ENCODE assay signal across 10 cellular contexts in genomic region chr15:77546050-77546501, GRCh38.
DNase-seq lines count a peak whose midpoint lies in the region; ATAC-seq, FAIRE-seq and TF ChIP-seq lines count a peak whose summit lies in the region.
"Had no signal": no experiment of that assay in that cellular context is flagged by ENCODE, and none has a peak within 500 bp of the region (broad histone marks: within the 10 kb centered on the region; RNA-seq: fewer than 3 reads in every experiment).

No MANE protein-coding gene starts in this region.

- no peak overlapping the region for H3K4me3 ChIP-seq in fibroblast of pulmonary artery (replicated peaks; ENCODE audit: low read depth, low read length)
- no peak overlapping the region for H3K4me3 ChIP-seq in lower lobe of right lung

- no peak for TF ChIP-seq CTCF in fibroblast of pulmonary artery (IDR thresholded peaks at IDR 0.05; ENCODE audit: low read length, missing control alignments)
- TF ChIP-seq CTCF in lower lobe of right lung (IDR thresholded peaks at IDR 0.05) = no peak

- H3K27ac ChIP-seq in lower lobe of right lung = no peak overlapping the region

- in situ Hi-C loops in SK-MEL-5 (cut with HindIII; ENCODE audit: low pct_unique_long_range_greater_than_20kb, low sequenced_read_pairs) = no loop called here

- DNase-seq in left cardiac atrium (peak; percentile 57), Right ventricle myocardium superior (no peak), SK-MEL-5 (ENCODE audit: low read depth, low spot score) (peak; percentile 34), fibroblast of pulmonary artery (ENCODE audit: low read depth) (peak; percentile 87), urothelium cell line (ENCODE audit: low spot score) (peak; percentile 56), lower lobe of right lung (no peak)
- DNase-seq: COR-L47; effector memory CD8-positive, alpha-beta T cell had no signal

- no peak for FAIRE-seq in urothelium cell line (lab: Jason Lieb, UNC)

- ATAC-seq in left cardiac atrium = peak; percentile 35 to 60
- ATAC-seq in Right ventricle myocardium superior (ENCODE audit: poor library complexity) = no peak
- no peak for ATAC-seq in HG02938 (IDR thresholded peaks at IDR 0.05; ENCODE audit: unreplicated experiment)
- ATAC-seq in lower lobe of right lung = no peak
- ATAC-seq in GM21723 (IDR thresholded peaks at IDR 0.05; ENCODE audit: unreplicated experiment) = no peak
- ATAC-seq: effector memory CD8-positive, alpha-beta T cell had no signal

- H3K36me3 ChIP-seq in lower lobe of right lung = no peaks in the 10 kb centered on the region

- no peaks in the 10 kb centered on the region for H3K9me3 ChIP-seq in lower lobe of right lung

- peaks cover 25% of the 10 kb centered on the region for H3K4me1 ChIP-seq in lower lobe of right lung

- no peaks in the 10 kb centered on the region for H3K27me3 ChIP-seq in lower lobe of right lung (ENCODE audit: low read depth)

- intact Hi-C loops in left cardiac atrium (cut with DNase I) = loop anchor here in 1 of 2 donors (10.0 kb wide), 2 partner anchors 431 to 521 kb away; no protein-coding TSS in a partner anchor
- intact Hi-C loops in Right ventricle myocardium superior (cut with DNase I) = no loop called here
- intact Hi-C loops in lower lobe of right lung (cut with DNase I) = no loop called here

Comparison
In these comparisons a context has a peak if more than half of its experiments do, and no peak if none do; other contexts are left out.
1. ATAC-seq: peak in left cardiac atrium (2 of 2); none in Right ventricle myocardium superior (single experiment), HG02938 (single experiment), lower lobe of right lung (0 of 2) and GM21723 (single experiment).
2. DNase-seq: peak in left cardiac atrium (single experiment), SK-MEL-5 (single experiment), fibroblast of pulmonary artery (single experiment) and urothelium cell line (single experiment); none in Right ventricle myocardium superior (single experiment) and lower lobe of right lung (single experiment).